Comparison of ENCODE assay signal across 28 cellular contexts in genomic region chr21:41235214-41235613, GRCh38.
DNase-seq lines count a peak whose midpoint lies in the region; ATAC-seq and TF ChIP-seq lines count a peak whose summit lies in the region.
"Had no signal": no experiment of that assay in that cellular context is flagged by ENCODE, and none has a peak within 500 bp of the region (broad histone marks: within the 10 kb centered on the region; RNA-seq: fewer than 3 reads in every experiment).

No MANE protein-coding gene starts in this region.

- H3K4me3 ChIP-seq in mucosa of descending colon (no peak overlapping the region), Karpas-422 (ENCODE audit: low read length) (no peak overlapping the region)
- no peak overlapping the region for H3K4me3 ChIP-seq in CD8-positive, alpha-beta memory T cell (ENCODE audit: low read length)
- H3K4me3 ChIP-seq: left ventricle myocardium inferior, Peyer's patch, right atrium auricular region, vagina had no signal

- no peaks in the 10 kb centered on the region for H3K27me3 ChIP-seq in Karpas-422 (ENCODE audit: low read length)
- no peaks in the 10 kb centered on the region for H3K27me3 ChIP-seq in CD8-positive, alpha-beta memory T cell (ENCODE audit: insufficient read depth, low read length, poor library complexity, severe bottlenecking)
- H3K27me3 ChIP-seq: Peyer's patch, right atrium auricular region, vagina had no signal

- peaks cover 7% of the 10 kb centered on the region for H3K36me3 Mint-ChIP-seq in brain
- H3K36me3 Mint-ChIP-seq in CD8-positive, alpha-beta memory T cell = no peaks in the 10 kb centered on the region
- H3K36me3 Mint-ChIP-seq: activated naive CD4-positive, alpha-beta T cell treated with anti-CD3 and anti-CD28 coated beads, Interleukin-2, amount 50 U/mL, for 24 hours; CD14-positive monocyte; immature natural killer cell had no signal

- peaks cover 17% of the 10 kb centered on the region for H3K4me1 Mint-ChIP-seq in brain
- no peaks in the 10 kb centered on the region for H3K4me1 Mint-ChIP-seq in CD8-positive, alpha-beta memory T cell
- H3K4me1 Mint-ChIP-seq: activated naive CD4-positive, alpha-beta T cell treated with anti-CD3 and anti-CD28 coated beads, Interleukin-2, amount 50 U/mL, for 24 hours; CD14-positive monocyte; immature natural killer cell had no signal

- H3K27ac Mint-ChIP-seq in brain = peak overlapping the region in 3 of 5 experiments; percentile 25 to 89 (median 36)
- H3K27ac Mint-ChIP-seq in CD8-positive, alpha-beta memory T cell = no peak overlapping the region
- H3K27ac Mint-ChIP-seq: activated naive CD4-positive, alpha-beta T cell treated with anti-CD3 and anti-CD28 coated beads, Interleukin-2, amount 50 U/mL, for 24 hours; CD14-positive monocyte; H9; immature natural killer cell; stimulated activated naive CD8-positive, alpha-beta T cell treated with anti-CD3 and anti-CD28 coated beads, Interleukin-15, amount 100 ng/mL, for 72 hours had no signal

- POLR2A ChIA-PET in CD8-positive, alpha-beta memory T cell (lab: Charles Lee) = no interaction called here

- intact Hi-C loops in mucosa of descending colon (cut with DNase I, micrococcal nuclease) = no loop called here

- peaks cover 0 to 13% (median 2%) of the 10 kb centered on the region in 5 experiments for H3K9me3 Mint-ChIP-seq in brain
- no peaks in the 10 kb centered on the region for H3K9me3 Mint-ChIP-seq in CD8-positive, alpha-beta memory T cell
- H3K9me3 Mint-ChIP-seq: activated naive CD4-positive, alpha-beta T cell treated with anti-CD3 and anti-CD28 coated beads, Interleukin-2, amount 50 U/mL, for 24 hours; H9; stimulated activated naive CD8-positive, alpha-beta T cell treated with anti-CD3 and anti-CD28 coated beads, Interleukin-15, amount 100 ng/mL, for 72 hours had no signal

- H2AFZ ChIP-seq in Karpas-422 (ENCODE audit: low read length) = no peak overlapping the region

- CTCF ChIA-PET in CD8-positive, alpha-beta memory T cell (lab: Charles Lee) = no interaction called here

- H3K36me3 ChIP-seq in mucosa of descending colon (ENCODE audit: low read depth) (no peaks in the 10 kb centered on the region), Karpas-422 (ENCODE audit: insufficient read depth, low read length) (no peaks in the 10 kb centered on the region)
- H3K36me3 ChIP-seq in CD8-positive, alpha-beta memory T cell (ENCODE audit: insufficient read depth, low read length) = no peaks in the 10 kb centered on the region

- H3K27ac ChIP-seq in Karpas-422 (ENCODE audit: low read length) = no peak overlapping the region
- H3K27ac ChIP-seq in CD8-positive, alpha-beta memory T cell (ENCODE audit: low read depth, low read length) = no peak overlapping the region
- H3K27ac ChIP-seq: epithelial cell of prostate, left ventricle myocardium inferior, Peyer's patch, right atrium auricular region, vagina had no signal

- no peak for TF ChIP-seq CTCF in brain (conservative IDR thresholded peaks at IDR 0.05)
- no peak for TF ChIP-seq CTCF in mucosa of descending colon (IDR thresholded peaks at IDR 0.05)

- no peaks in the 10 kb centered on the region for H3K27me3 Mint-ChIP-seq in brain
- H3K27me3 Mint-ChIP-seq in CD8-positive, alpha-beta memory T cell = peaks cover 7 to 38% of the 10 kb centered on the region in 2 donors

- ATAC-seq in mucosa of descending colon = peak; percentile 66
- ATAC-seq: stimulated activated naive CD8-positive, alpha-beta T cell treated with anti-CD3 and anti-CD28 coated beads, Interleukin-15, amount 100 ng/mL, for 72 hours had no signal

- H4K20me1 ChIP-seq in Karpas-422 (ENCODE audit: insufficient read depth, low read depth, low read length) = no peaks in the 10 kb centered on the region

- no peaks in the 10 kb centered on the region for H3K79me2 ChIP-seq in Karpas-422 (ENCODE audit: low read length)

- H3K9ac ChIP-seq in Karpas-422 (ENCODE audit: low read length) = no peak overlapping the region

- H3K4me2 ChIP-seq in Karpas-422 (ENCODE audit: low read depth, low read length, poor library complexity, severe bottlenecking) = no peak overlapping the region

- H3K4me1 ChIP-seq in mucosa of descending colon (ENCODE audit: low read depth) (peaks cover 10% of the 10 kb centered on the region), Karpas-422 (ENCODE audit: low read length) (no peaks in the 10 kb centered on the region)
- H3K4me1 ChIP-seq in CD8-positive, alpha-beta memory T cell (ENCODE audit: insufficient read depth, low read length) = no peaks in the 10 kb centered on the region
- H3K4me1 ChIP-seq: left ventricle myocardium inferior, Peyer's patch, right atrium auricular region, vagina had no signal

- DNase-seq in DMS79 treated with DMSO at 0.1 percent for 48 hours (lab: John Stamatoyannopoulos, UW) (peak; percentile 53), DMS79 (lab: John Stamatoyannopoulos, UW) (no peak), NCI-H2196 (lab: John Stamatoyannopoulos, UW; ENCODE audit: unreplicated experiment) (peak; percentile 64), mucosa of descending colon (peak in 1 of 3 donors; percentile 29), Karpas-422 (no peak), NCI-H446 treated with DMSO at 0.1 percent for 48 hours (lab: John Stamatoyannopoulos, UW) (no peak)
- DNase-seq in CD8-positive, alpha-beta memory T cell = no peak
- DNase-seq: activated CD4-positive, alpha-beta T cell treated with anti-CD3 and anti-CD28 coated beads for 48 hours; activated CD8-positive, alpha-beta memory T cell treated with anti-CD3 and anti-CD28 coated beads for 24 hours; activated T-cell treated with anti-CD3 and anti-CD28 coated beads for 4 hours; effector CD8-positive, alpha-beta T cell; GDM1; H9; immature natural killer cell; left ventricle myocardium inferior; NCI-H526; Peyer's patch; SHP77 treated with DMSO at 0.1 percent for 48 hours; stimulated activated CD8-positive, alpha-beta memory T cell treated with anti-CD3 and anti-CD28 coated beads, Interleukin-4, amount 100 ng/mL, for 48 hours; stimulated activated naive CD8-positive, alpha-beta T cell treated with anti-CD3 and anti-CD28 coated beads, Interleukin-15, amount 100 ng/mL, for 72 hours; SW 1271; T-helper 9 cell had no signal

- H3K9me2 ChIP-seq in Karpas-422 (replicated peaks; ENCODE audit: insufficient read depth, low read length) = no peaks in the 10 kb centered on the region

- no peak overlapping the region for H3K4me3 Mint-ChIP-seq in brain
- no peak overlapping the region for H3K4me3 Mint-ChIP-seq in CD8-positive, alpha-beta memory T cell
- H3K4me3 Mint-ChIP-seq: activated naive CD4-positive, alpha-beta T cell treated with anti-CD3 and anti-CD28 coated beads, Interleukin-2, amount 50 U/mL, for 24 hours; CD14-positive monocyte; H9; immature natural killer cell; stimulated activated naive CD8-positive, alpha-beta T cell treated with anti-CD3 and anti-CD28 coated beads, Interleukin-15, amount 100 ng/mL, for 72 hours had no signal

- H3K9me3 ChIP-seq in mucosa of descending colon = no peaks in the 10 kb centered on the region
- no peaks in the 10 kb centered on the region for H3K9me3 ChIP-seq in Karpas-422 (ENCODE audit: low read length)
- H3K9me3 ChIP-seq in CD8-positive, alpha-beta memory T cell (ENCODE audit: low read length) = no peaks in the 10 kb centered on the region
- H3K9me3 ChIP-seq: left ventricle myocardium inferior, Peyer's patch, right atrium auricular region, vagina had no signal

Comparison
In these comparisons a context has a peak if more than half of its experiments do, and no peak if none do; other contexts are left out.
1. DNase-seq: peak in DMS79 treated with DMSO at 0.1 percent for 48 hours (single experiment) and NCI-H2196 (single experiment); none in DMS79 (single experiment), Karpas-422 (single experiment), CD8-positive, alpha-beta memory T cell (0 of 5) and NCI-H446 treated with DMSO at 0.1 percent for 48 hours (single experiment).
2. H3K27ac Mint-ChIP-seq: peak in brain (3 of 5); none in CD8-positive, alpha-beta memory T cell (0 of 8).